5 cellular contexts compared by ENCODE assay signal in genomic region chr15:31544361-31544760, GRCh38.
"Had no signal": no experiment of that assay in that cellular context is flagged by ENCODE, and none has a peak within 500 bp of the region (broad histone marks: within the 10 kb centered on the region; RNA-seq: fewer than 3 reads in every experiment).

No MANE protein-coding gene starts in this region.

- H3K4me1 Mint-ChIP-seq: IgD-negative memory B cell had no signal

- H3K4me3 Mint-ChIP-seq: IgD-negative memory B cell had no signal

- H3K27ac Mint-ChIP-seq: IgD-negative memory B cell had no signal

- FAIRE-seq: HepG2, HTR-8/SVneo, K562 had no signal

- DNase-seq: IMR-90 had no signal

- H3K36me3 Mint-ChIP-seq: IgD-negative memory B cell had no signal

- ATAC-seq: HepG2, K562 had no signal

- H3K9me3 Mint-ChIP-seq: IgD-negative memory B cell had no signal
